14 cellular contexts compared by ENCODE assay signal in the genomic region with DNA sequence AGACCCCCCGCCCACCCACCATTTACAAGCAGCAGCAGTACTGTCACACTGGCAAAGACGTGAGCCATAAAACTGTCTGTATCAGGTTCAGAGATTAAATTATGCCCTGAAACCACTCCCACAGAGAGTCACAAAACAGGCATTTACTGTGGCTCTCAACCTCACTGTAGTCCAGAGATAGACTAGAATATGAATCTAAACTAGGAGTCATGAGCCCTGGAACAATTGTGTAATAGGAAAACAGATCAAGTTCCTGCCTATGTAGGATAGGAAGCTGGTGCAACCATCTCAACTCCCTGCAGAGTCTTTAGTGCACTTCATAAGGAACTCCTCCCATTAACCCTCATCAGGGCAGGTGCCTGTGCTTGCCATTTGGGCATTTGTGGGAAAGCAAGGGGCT.
"Had no signal": no experiment of that assay in that cellular context is flagged by ENCODE, and none has a peak within 500 bp of the region (broad histone marks: within the 10 kb centered on the region; RNA-seq: fewer than 3 reads in every experiment).

No MANE protein-coding gene starts in this region.

- ATAC-seq: heart right ventricle, left lobe of liver, natural killer cell, WTC11 had no signal

- H3K4me3 ChIP-seq: heart right ventricle, right atrium auricular region, smooth muscle cell, tibial artery had no signal

- H3K4me1 ChIP-seq: heart right ventricle, right atrium auricular region, tibial artery had no signal

- H3K4me2 ChIP-seq: smooth muscle cell had no signal

- H3K36me3 ChIP-seq: heart right ventricle, right atrium auricular region, tibial artery had no signal

- DNase-seq: activated CD4-positive, alpha-beta T cell treated with anti-CD3 and anti-CD28 coated beads for 48 hours; activated naive CD4-positive, alpha-beta T cell treated with anti-CD3 and anti-CD28 coated beads, Interleukin-2, amount 10 ng/mL, durations not matched to agents 7 days and 5 days; amygdala; effector memory CD4-positive, alpha-beta T cell; heart right ventricle; islet precursor cell; natural killer cell; nucleus accumbens; tibial artery had no signal

- H3K27ac ChIP-seq: epithelial cell of prostate, heart right ventricle, right atrium auricular region, tibial artery had no signal

- H3K27me3 ChIP-seq: heart right ventricle, right atrium auricular region, tibial artery had no signal
